Comparison of ENCODE assay signal across 1 cellular context in genomic region chr14:24960816-24961215, GRCh38.
TF ChIP-seq lines count a peak whose summit lies in the region.

No MANE protein-coding gene starts in this region.

TF ChIP-seq in IMR-90, 13 proteins besides CTCF, POLR2A, EP300 and RAD21:
- TF ChIP-seq MXI1 (IDR thresholded peaks at IDR 0.05; ENCODE audit: borderline replicate concordance, low read depth, low read length), result no peak
- peak; percentile 22; the same call in 1 of the 2 replicates for TF ChIP-seq FOS (IDR thresholded peaks at IDR 0.05; ENCODE audit: low read depth, low read length)
- no peak for TF ChIP-seq ELK1 (IDR thresholded peaks at IDR 0.05; ENCODE audit: borderline replicate concordance, low read depth, low read length)
- peak; percentile 82 for TF ChIP-seq NFE2L2 (IDR thresholded peaks at IDR 0.05; ENCODE audit: low read depth, low read length)
- 0 out of 2 replicates have a peak, but pooled peaks have one; percentile 20 for TF ChIP-seq MAFK (IDR thresholded peaks at IDR 0.05; ENCODE audit: low read depth, low read length)
- TF ChIP-seq CEBPB (IDR thresholded peaks at IDR 0.05; ENCODE audit: low read depth, low read length), result no peak
- no peak for TF ChIP-seq BHLHE40 (IDR thresholded peaks at IDR 0.05; ENCODE audit: low read depth, low read length)
TF ChIP-seq in IMR-90: peak in this region for 3.
